ENCODE assay signal across 14 cellular contexts in genomic region chr14:60222820-60223219, GRCh38. TPM values are rescaled to one million over a fixed set of nuclear protein-coding genes. Genes with fewer than 3 reads are reported as not detected.
DNase-seq lines count a peak whose midpoint lies in the region; ATAC-seq and TF ChIP-seq lines count a peak whose summit lies in the region.
"Had no signal": no experiment of that assay in that cellular context is flagged by ENCODE, and none has a peak within 500 bp of the region (broad histone marks: within the 10 kb centered on the region; RNA-seq: fewer than 3 reads in every experiment).

No MANE protein-coding gene starts in this region.

- peaks cover 0 to 7% of the 10 kb centered on the region in 2 donors for H3K4me1 ChIP-seq in right atrium auricular region
- H3K4me1 ChIP-seq in lower lobe of right lung, result no peaks in the 10 kb centered on the region

- TF ChIP-seq CTCF in right atrium auricular region (IDR thresholded peaks at IDR 0.05), result no peak
- TF ChIP-seq CTCF in lower lobe of right lung (IDR thresholded peaks at IDR 0.05), result no peak

- DNase-seq in Right ventricle myocardium inferior (ENCODE audit: missing footprints) (peak; percentile 77), right atrium auricular region (ENCODE audit: low spot score) (no peak), caudate nucleus (lab: John Stamatoyannopoulos, UW) (peak in 59 of 61 donors; percentile 22 to 91 (median 71)), lower lobe of right lung (peak; percentile 65), activated T-cell treated with anti-CD3 and anti-CD28 coated beads for 4 hours (no peak)
- DNase-seq in activated T-cell treated with anti-CD3 and anti-CD28 coated beads, Interleukin-2, amount 50 U/mL, for 24 hours, result no peak
- no peak for DNase-seq in stimulated activated CD4-positive, alpha-beta T cell treated with anti-CD3 and anti-CD28 coated beads, Interleukin-15, amount 100 ng/mL, for 24 hours
- DNase-seq: activated CD4-positive, alpha-beta T cell treated with anti-CD3 and anti-CD28 coated beads, Interleukin-2, amount 50 U/mL, for 4 hours; activated naive CD4-positive, alpha-beta T cell treated with anti-CD3 and anti-CD28 coated beads for 36 hours; DND-41; kidney glomerular epithelial cell; MM.1S; T-helper 1 cell had no signal

- H3K36me3 ChIP-seq in right atrium auricular region, result no peaks in the 10 kb centered on the region
- no peaks in the 10 kb centered on the region for H3K36me3 ChIP-seq in lower lobe of right lung

- no peak overlapping the region for H3K4me3 ChIP-seq in right atrium auricular region
- H3K4me3 ChIP-seq in lower lobe of right lung, result no peak overlapping the region

- ATAC-seq in Right ventricle myocardium inferior (peak; percentile 91), lower lobe of right lung (peak in 1 of 2 donors; percentile 64), HG03432 (IDR thresholded peaks at IDR 0.05; ENCODE audit: unreplicated experiment) (no peak)

- H3K4me3 Mint-ChIP-seq in activated T-cell treated with anti-CD3 and anti-CD28 coated beads, Interleukin-2, amount 50 U/mL, for 24 hours, result no peak overlapping the region
- H3K4me3 Mint-ChIP-seq: activated naive CD4-positive, alpha-beta T cell treated with anti-CD3 and anti-CD28 coated beads for 36 hours had no signal

- no peaks in the 10 kb centered on the region for H3K9me3 Mint-ChIP-seq in activated T-cell treated with anti-CD3 and anti-CD28 coated beads, Interleukin-2, amount 50 U/mL, for 24 hours
- H3K9me3 Mint-ChIP-seq: activated naive CD4-positive, alpha-beta T cell treated with anti-CD3 and anti-CD28 coated beads for 36 hours had no signal

- H3K9me3 ChIP-seq in right atrium auricular region (no peaks in the 10 kb centered on the region), lower lobe of right lung (no peaks in the 10 kb centered on the region)

- H3K27me3 ChIP-seq in right atrium auricular region, result no peaks in the 10 kb centered on the region
- no peaks in the 10 kb centered on the region for H3K27me3 ChIP-seq in lower lobe of right lung (ENCODE audit: low read depth)

- no peak overlapping the region for H3K27ac Mint-ChIP-seq in activated T-cell treated with anti-CD3 and anti-CD28 coated beads, Interleukin-2, amount 50 U/mL, for 24 hours
- H3K27ac Mint-ChIP-seq: activated naive CD4-positive, alpha-beta T cell treated with anti-CD3 and anti-CD28 coated beads for 36 hours had no signal

- H3K4me1 Mint-ChIP-seq in activated T-cell treated with anti-CD3 and anti-CD28 coated beads, Interleukin-2, amount 50 U/mL, for 24 hours (ENCODE audit: low read depth), result peaks cover 23% of the 10 kb centered on the region

- H3K27ac ChIP-seq in right atrium auricular region (peak overlapping the region in 1 of 2 donors; percentile 42), caudate nucleus (ENCODE audit: low read depth, low read length) (peak overlapping the region; percentile 4), lower lobe of right lung (no peak overlapping the region)

- intact Hi-C loops in Right ventricle myocardium inferior (cut with DNase I), result no loop called here
- intact Hi-C loops in lower lobe of right lung (cut with DNase I), result no loop called here

- no peaks in the 10 kb centered on the region for H3K27me3 Mint-ChIP-seq in activated T-cell treated with anti-CD3 and anti-CD28 coated beads, Interleukin-2, amount 50 U/mL, for 24 hours

- no peaks in the 10 kb centered on the region for H3K36me3 Mint-ChIP-seq in activated T-cell treated with anti-CD3 and anti-CD28 coated beads, Interleukin-2, amount 50 U/mL, for 24 hours (ENCODE audit: low read depth)

RNA-seq across cellular contexts. Expression of gene PPM1A, which starts 26.2 kb away (rescaled TPM):
- total RNA-seq in Right ventricle myocardium inferior, result 119 TPM
- total RNA-seq in right atrium auricular region, result 10 to 100 TPM; 37.0 to 42.4 TPM
- 58.0 TPM for total RNA-seq in lower lobe of right lung

RNA-seq across cellular contexts. Expression of gene DHRS7, which starts 57.6 kb away (rescaled TPM):
- total RNA-seq in Right ventricle myocardium inferior (34.6 TPM), right atrium auricular region (10 to 100 TPM; 57.6 to 71.8 TPM), lower lobe of right lung (72.8 TPM)

Comparison
In these comparisons a context has a peak if more than half of its experiments do, and no peak if none do; other contexts are left out.
1. DNase-seq: peak in Right ventricle myocardium inferior (single experiment), caudate nucleus (59 of 61) and lower lobe of right lung (single experiment); none in right atrium auricular region (single experiment), activated T-cell treated with anti-CD3 and anti-CD28 coated beads for 4 hours (single experiment), activated T-cell treated with anti-CD3 and anti-CD28 coated beads, Interleukin-2, amount 50 U/mL, for 24 hours (single experiment) and stimulated activated CD4-positive, alpha-beta T cell treated with anti-CD3 and anti-CD28 coated beads, Interleukin-15, amount 100 ng/mL, for 24 hours (single experiment).